In the genomic region with DNA sequence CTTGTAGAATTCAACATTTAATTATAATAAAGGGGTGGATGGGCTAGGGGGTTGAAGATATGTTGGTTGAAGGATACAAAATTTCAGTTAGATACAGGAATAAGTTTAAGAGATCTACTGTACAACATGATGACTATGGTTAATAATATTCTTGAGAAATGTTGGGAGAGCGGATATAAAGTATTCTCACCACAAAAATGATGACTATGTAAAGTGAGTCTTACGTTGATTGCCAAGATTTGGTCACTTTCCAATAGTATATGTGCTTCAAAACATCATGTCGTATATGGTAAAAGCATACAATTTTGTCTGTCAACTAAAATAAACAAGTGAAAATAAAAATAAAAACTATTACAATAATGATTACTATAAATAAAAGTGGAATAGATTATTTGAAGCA, we compare ENCODE assay signal across 20 cellular contexts.
"Had no signal": no experiment of that assay in that cellular context is flagged by ENCODE, and none has a peak within 500 bp of the region (broad histone marks: within the 10 kb centered on the region; RNA-seq: fewer than 3 reads in every experiment).

No MANE protein-coding gene starts in this region.

- DNase-seq: activated CD4-positive, alpha-beta memory T cell treated with anti-CD3 and anti-CD28 coated beads for 36 hours; activated CD4-positive, alpha-beta T cell treated with anti-CD3 and anti-CD28 coated beads for 48 hours; activated CD4-positive, CD25-positive, alpha-beta regulatory T cell; activated naive CD4-positive, alpha-beta T cell treated with anti-CD3 and anti-CD28 coated beads for 36 hours; activated naive CD8-positive, alpha-beta T cell treated with anti-CD3 and anti-CD28 coated beads, Interleukin-2, amount 10 ng/mL, durations not matched to agents 7 days and 5 days; activated T-cell treated with anti-CD3 and anti-CD28 coated beads, Interleukin-2, amount 50 U/mL, for 48 hours; amygdala; caudate nucleus; effector memory CD4-positive, alpha-beta T cell; hippocampal formation; left ventricle myocardium superior; midbrain; natural killer cell; retina; spleen; stimulated activated CD4-positive, alpha-beta T cell treated with anti-CD3 and anti-CD28 coated beads, Interleukin-4, amount 100 ng/mL, for 1 hour; stimulated activated naive CD4-positive, alpha-beta T cell; testis; trophoblast cell; uterus had no signal

- H3K4me3 ChIP-seq: spleen, testis, uterus had no signal
